8 cellular contexts compared by ENCODE assay signal in genomic region chr6:43608310-43608763, GRCh38.
DNase-seq lines count a peak whose midpoint lies in the region; ATAC-seq and TF ChIP-seq lines count a peak whose summit lies in the region.

No MANE protein-coding gene starts in this region.

- H3K27ac ChIP-seq in VCaP = no peak overlapping the region

- DNase-seq in AG04449 (ENCODE audit: low read depth, low spot score) (no peak), GM19238 (ENCODE audit: insufficient read length, low spot score) (peak; percentile 24), NCI-H2196 treated with DMSO at 0.1 percent for 48 hours (lab: John Stamatoyannopoulos, UW; ENCODE audit: unreplicated experiment) (peak; percentile 40), kidney glomerular epithelial cell (lab: John Stamatoyannopoulos, UW) (peak; percentile 69)
- DNase-seq in central memory CD4-positive, alpha-beta T cell = peak; percentile 37
- peak; percentile 32 to 53 for DNase-seq in stimulated activated CD4-positive, alpha-beta T cell treated with anti-CD3 and anti-CD28 coated beads, Interleukin-4, amount 100 ng/mL, for 4 hours

- POLR2A ChIA-PET in AG04449 (lab: Yijun Ruan, JAX) = no interaction called here

- no peak overlapping the region for H3K4me3 ChIP-seq in AG04449 (ENCODE audit: low read depth, low read length)

- no peak for ATAC-seq in HG03439 (IDR thresholded peaks at IDR 0.05; ENCODE audit: unreplicated experiment)

- TF ChIP-seq CTCF in AG04449 (IDR thresholded peaks at IDR 0.05; ENCODE audit: insufficient read depth, low read length, missing control alignments) (peak; percentile 72), VCaP (conservative IDR thresholded peaks at IDR 0.05) (peak; percentile 97)

- CTCF ChIA-PET in AG04449 (lab: Yijun Ruan, JAX) = interaction anchor here (0.6 to 4.4 kb wide), 31 partner anchors 8 to 629 kb away, joined by 3 to 93 read pairs (median 5); partner anchors contain the start of gene GTPBP2
